8 cellular contexts compared by ENCODE assay signal in genomic region chr13:97975280-97975850, GRCh38. TPM values are rescaled to one million over a fixed set of nuclear protein-coding genes. Genes with fewer than 3 reads are reported as not detected.
A peak's percentile ranks its signal among the peaks of the same experiment; 100 is the strongest.
DNase-seq lines count a peak whose midpoint lies in the region; ATAC-seq and TF ChIP-seq lines count a peak whose summit lies in the region.

No MANE protein-coding gene starts in this region.

- peak overlapping the region; percentile 92 for H3K27ac Mint-ChIP-seq in CD4-positive, alpha-beta T cell
- peak overlapping the region; percentile 98 for H3K27ac Mint-ChIP-seq in activated CD8-positive, alpha-beta T cell treated with anti-CD3 and anti-CD28 coated beads for 36 hours
- peak overlapping the region; percentile 85 for H3K27ac Mint-ChIP-seq in stimulated activated memory B cell treated with anti-CD40 and anti-IgM and Interleukin-4, amounts not matched to agents 10 μg/mL and 1 μg/mL and 100 μg/mL, for 72 hours

- ATAC-seq in CD4-positive, alpha-beta T cell (ENCODE audit: poor library complexity), result no peak
- peak; percentile 1 for ATAC-seq in activated CD8-positive, alpha-beta T cell treated with anti-CD3 and anti-CD28 coated beads for 36 hours
- ATAC-seq in stimulated activated memory B cell treated with anti-CD40 and anti-IgM and Interleukin-4, amounts not matched to agents 10 μg/mL and 1 μg/mL and 100 μg/mL, for 72 hours, result no peak
- ATAC-seq in GM18505 (IDR thresholded peaks at IDR 0.05; ENCODE audit: unreplicated experiment), result no peak

- H3K36me3 ChIP-seq in HAP-1 (replicated peaks) (peaks cover 3% of the 10 kb centered on the region; the same call in 1 of the 2 replicates), iPS-18a (ENCODE audit: control insufficient read depth, low read depth, low read length) (peaks cover 10% of the 10 kb centered on the region)

- no peak for DNase-seq in CD4-positive, alpha-beta T cell
- DNase-seq in HAP-1 (ENCODE audit: low spot score in 2 of 2) (no peak), GM19238 (ENCODE audit: insufficient read length, low spot score) (no peak)
- peak; percentile 11 for DNase-seq in activated CD8-positive, alpha-beta T cell treated with anti-CD3 and anti-CD28 coated beads for 36 hours
- no peak for DNase-seq in central memory CD4-positive, alpha-beta T cell

- H3K27me3 ChIP-seq in CD4-positive, alpha-beta T cell (ENCODE audit: control insufficient read depth, insufficient read depth, low read length), result no peaks in the 10 kb centered on the region
- H3K27me3 ChIP-seq in HAP-1 (ENCODE audit: low read depth) (no peaks in the 10 kb centered on the region), iPS-18a (ENCODE audit: control insufficient read depth, insufficient read depth, low read length) (no peaks in the 10 kb centered on the region)

- CTCF ChIA-PET in CD4-positive, alpha-beta T cell (lab: Charles Lee), result no interaction called here
- CTCF ChIA-PET in activated CD8-positive, alpha-beta T cell treated with anti-CD3 and anti-CD28 coated beads for 36 hours (lab: Charles Lee), result no interaction called here

- H3K27me3 Mint-ChIP-seq in CD4-positive, alpha-beta T cell, result no peaks in the 10 kb centered on the region
- H3K27me3 Mint-ChIP-seq in activated CD8-positive, alpha-beta T cell treated with anti-CD3 and anti-CD28 coated beads for 36 hours, result peaks cover 1% of the 10 kb centered on the region
- H3K27me3 Mint-ChIP-seq in stimulated activated memory B cell treated with anti-CD40 and anti-IgM and Interleukin-4, amounts not matched to agents 10 μg/mL and 1 μg/mL and 100 μg/mL, for 72 hours, result no peaks in the 10 kb centered on the region

- no peak for TF ChIP-seq POLR2A in GM18505 (IDR thresholded peaks at IDR 0.05; ENCODE audit: borderline replicate concordance, extremely low read depth, insufficient read depth, insufficient read length)

- H3K4me1 Mint-ChIP-seq in CD4-positive, alpha-beta T cell (ENCODE audit: low read depth), result peaks cover 45% of the 10 kb centered on the region
- peaks cover 25% of the 10 kb centered on the region for H3K4me1 Mint-ChIP-seq in activated CD8-positive, alpha-beta T cell treated with anti-CD3 and anti-CD28 coated beads for 36 hours (ENCODE audit: low read depth)
- H3K4me1 Mint-ChIP-seq in stimulated activated memory B cell treated with anti-CD40 and anti-IgM and Interleukin-4, amounts not matched to agents 10 μg/mL and 1 μg/mL and 100 μg/mL, for 72 hours, result peaks cover 8% of the 10 kb centered on the region

- in situ Hi-C loops in HAP-1 (cut with MboI; ENCODE audit: low sequenced_read_pairs), result no loop called here

- peaks cover 11% of the 10 kb centered on the region for H3K36me3 Mint-ChIP-seq in CD4-positive, alpha-beta T cell (ENCODE audit: low read depth)
- H3K36me3 Mint-ChIP-seq in activated CD8-positive, alpha-beta T cell treated with anti-CD3 and anti-CD28 coated beads for 36 hours (ENCODE audit: low read depth), result peaks cover 14% of the 10 kb centered on the region
- H3K36me3 Mint-ChIP-seq in stimulated activated memory B cell treated with anti-CD40 and anti-IgM and Interleukin-4, amounts not matched to agents 10 μg/mL and 1 μg/mL and 100 μg/mL, for 72 hours, result no peaks in the 10 kb centered on the region

- H3K9me3 ChIP-seq in CD4-positive, alpha-beta T cell (ENCODE audit: control insufficient read depth, low read length), result no peaks in the 10 kb centered on the region
- H3K9me3 ChIP-seq in HAP-1, result no peaks in the 10 kb centered on the region
- no peaks in the 10 kb centered on the region for H3K9me3 ChIP-seq in iPS-18a (ENCODE audit: control insufficient read depth, low read depth, low read length)

- intact Hi-C loops in CD4-positive, alpha-beta T cell (cut with DNase I, micrococcal nuclease), result loop anchor here in 1 of 2 experiments (5.0 kb wide), 1 partner anchor 602 kb away; the partner anchor contains the start of gene STK24
- intact Hi-C loops in activated CD8-positive, alpha-beta T cell treated with anti-CD3 and anti-CD28 coated beads for 36 hours (cut with micrococcal nuclease), result loop anchor here (10.0 kb wide), 2 partner anchors 121 to 541 kb away; partner anchors contain the start of gene RAP2A

- POLR2A ChIA-PET in CD4-positive, alpha-beta T cell (lab: Charles Lee), result interaction anchor here (1.5 kb wide), 1 partner anchor 542 kb away, joined by 8 read pairs; the partner anchor contains the start of gene RAP2A
- POLR2A ChIA-PET in activated CD8-positive, alpha-beta T cell treated with anti-CD3 and anti-CD28 coated beads for 36 hours (lab: Charles Lee), result no interaction called here

- H3K4me3 ChIP-seq in HAP-1 (peak overlapping the region; percentile 49), iPS-18a (ENCODE audit: low read length) (peak overlapping the region; percentile 90)

- H3K9me3 Mint-ChIP-seq in CD4-positive, alpha-beta T cell, result no peaks in the 10 kb centered on the region
- H3K9me3 Mint-ChIP-seq in activated CD8-positive, alpha-beta T cell treated with anti-CD3 and anti-CD28 coated beads for 36 hours, result no peaks in the 10 kb centered on the region
- H3K9me3 Mint-ChIP-seq in stimulated activated memory B cell treated with anti-CD40 and anti-IgM and Interleukin-4, amounts not matched to agents 10 μg/mL and 1 μg/mL and 100 μg/mL, for 72 hours, result no peaks in the 10 kb centered on the region

- H3K4me3 Mint-ChIP-seq in CD4-positive, alpha-beta T cell, result peak overlapping the region; percentile 96
- peak overlapping the region; percentile 89 for H3K4me3 Mint-ChIP-seq in activated CD8-positive, alpha-beta T cell treated with anti-CD3 and anti-CD28 coated beads for 36 hours
- H3K4me3 Mint-ChIP-seq in stimulated activated memory B cell treated with anti-CD40 and anti-IgM and Interleukin-4, amounts not matched to agents 10 μg/mL and 1 μg/mL and 100 μg/mL, for 72 hours, result peak overlapping the region; percentile 95

- H3K27ac ChIP-seq in CD4-positive, alpha-beta T cell (ENCODE audit: low read depth, low read length), result peak overlapping the region; percentile 75
- peak overlapping the region; percentile 90 for H3K27ac ChIP-seq in iPS-18a (ENCODE audit: low read length)

- TF ChIP-seq CTCF in CD4-positive, alpha-beta T cell (IDR thresholded peaks at IDR 0.05), result no peak
- TF ChIP-seq CTCF in activated CD8-positive, alpha-beta T cell treated with anti-CD3 and anti-CD28 coated beads for 36 hours (IDR thresholded peaks at IDR 0.05), result no peak

- H3K9ac ChIP-seq in iPS-18a (ENCODE audit: low read length), result peak overlapping the region; percentile 79

- peaks cover 21% of the 10 kb centered on the region for H3K4me1 ChIP-seq in HAP-1
- H3K4me1 ChIP-seq in iPS-18a (ENCODE audit: control insufficient read depth, low read depth, low read length), result peaks cover 22% of the 10 kb centered on the region

RNA-seq across cellular contexts. Expression of gene IPO5, which starts 21.9 kb away (rescaled TPM):
- total RNA-seq in CD4-positive, alpha-beta T cell, result 10 to 100 TPM; 62.2 to 73.3 TPM
- 100 to 1,000 TPM; 242 to 250 TPM for total RNA-seq in activated CD8-positive, alpha-beta T cell treated with anti-CD3 and anti-CD28 coated beads for 36 hours
